ENCODE assay signal across 13 cellular contexts in the genomic region with DNA sequence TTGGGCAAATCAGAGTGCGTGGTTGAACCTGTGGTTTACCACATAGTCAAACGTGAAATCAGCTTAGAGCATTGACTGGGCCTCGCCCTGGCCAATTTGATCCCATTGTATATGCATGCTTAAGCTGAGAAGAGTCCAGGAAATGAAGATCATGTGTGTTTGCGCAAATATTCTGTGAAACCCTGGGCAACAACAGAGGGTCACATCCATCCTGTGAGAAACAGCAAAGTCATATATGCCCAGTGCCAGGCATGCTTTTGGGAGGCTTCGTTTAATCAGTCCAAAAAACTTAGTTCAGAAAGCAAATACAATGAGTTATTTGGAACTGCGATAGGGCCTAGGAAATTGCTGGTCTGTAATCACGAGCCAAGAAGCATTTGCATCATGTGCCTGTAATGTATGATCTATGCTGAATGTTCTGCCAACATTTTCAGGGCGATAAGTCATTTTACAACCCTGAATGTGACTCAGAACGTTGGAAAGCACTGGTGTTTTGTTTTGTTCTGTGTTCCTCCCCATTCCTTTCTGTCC.
DNase-seq lines count a peak whose midpoint lies in the region; ATAC-seq and TF ChIP-seq lines count a peak whose summit lies in the region.
"Had no signal": no experiment of that assay in that cellular context is flagged by ENCODE, and none has a peak within 500 bp of the region (broad histone marks: within the 10 kb centered on the region; RNA-seq: fewer than 3 reads in every experiment).

No MANE protein-coding gene starts in this region.

- H3K4me3 ChIP-seq in right atrium auricular region: no peak overlapping the region
- peak overlapping the region in 1 of 5 donors; percentile 6 for H3K4me3 ChIP-seq in subcutaneous abdominal adipose tissue (ENCODE audit: low read depth in 1 of 5, low read length in 5 of 5)
- H3K4me3 ChIP-seq: upper lobe of left lung had no signal

- H3K27ac ChIP-seq in right atrium auricular region: peak overlapping the region; percentile 47 to 60
- H3K27ac ChIP-seq in subcutaneous abdominal adipose tissue (ENCODE audit: low read depth, low read length): peak overlapping the region; percentile 57
- H3K27ac ChIP-seq: upper lobe of left lung had no signal

- ATAC-seq in HG02588 (IDR thresholded peaks at IDR 0.05; ENCODE audit: unreplicated experiment) (no peak), esophagus mucosa (no peak)

- no peak overlapping the region for H3K4me3 Mint-ChIP-seq in HFFc6
- H3K4me3 Mint-ChIP-seq: H9 had no signal

- no peaks in the 10 kb centered on the region for H3K27me3 ChIP-seq in right atrium auricular region
- no peaks in the 10 kb centered on the region for H3K27me3 ChIP-seq in subcutaneous abdominal adipose tissue (ENCODE audit: control insufficient read depth in 5 of 5, insufficient read depth in 4 of 5, low read length in 5 of 5)
- H3K27me3 ChIP-seq: upper lobe of left lung had no signal

- H3K36me3 Mint-ChIP-seq in HFFc6 (ENCODE audit: low read depth): no peaks in the 10 kb centered on the region

- H3K9me3 ChIP-seq in right atrium auricular region: no peaks in the 10 kb centered on the region
- no peaks in the 10 kb centered on the region for H3K9me3 ChIP-seq in subcutaneous abdominal adipose tissue (ENCODE audit: control insufficient read depth in 5 of 5, low read length in 5 of 5)
- H3K9me3 ChIP-seq: upper lobe of left lung had no signal

- H3K36me3 ChIP-seq in right atrium auricular region: no peaks in the 10 kb centered on the region
- H3K36me3 ChIP-seq in subcutaneous abdominal adipose tissue (ENCODE audit: control insufficient read depth in 5 of 5, insufficient read depth in 5 of 5, low read length in 5 of 5): no peaks in the 10 kb centered on the region
- H3K36me3 ChIP-seq: upper lobe of left lung had no signal

- TF ChIP-seq CTCF in HFFc6 (IDR thresholded peaks at IDR 0.05): no peak
- no peak for TF ChIP-seq CTCF in right atrium auricular region (IDR thresholded peaks at IDR 0.05)

- H3K27me3 Mint-ChIP-seq in HFFc6 (ENCODE audit: insufficient read depth): no peaks in the 10 kb centered on the region; the same call in 1 of the 2 replicates

- DNase-seq in HFFc6: peak; percentile 32
- DNase-seq in astrocyte of the hippocampus (ENCODE audit: low read depth, low spot score): peak; percentile 87
- no peak for DNase-seq in right atrium auricular region (ENCODE audit: low spot score)
- DNase-seq in stimulated activated CD4-positive, alpha-beta T cell treated with anti-CD3 and anti-CD28 coated beads, Interleukin-12 subunit alpha, Interleukin-12 subunit beta, amount 100 ng/mL, for 4 hours: no peak
- DNase-seq in GOT3 (lab: John Stamatoyannopoulos, UW): no peak
- DNase-seq: activated T-cell treated with anti-CD3 and anti-CD28 coated beads for 4 hours, H9, NCI-H1092, T-helper 9 cell, upper lobe of left lung had no signal

- no peaks in the 10 kb centered on the region for H3K4me1 Mint-ChIP-seq in HFFc6 (ENCODE audit: low read depth)
- H3K4me1 Mint-ChIP-seq: H9 had no signal

- no peaks in the 10 kb centered on the region for H3K4me1 ChIP-seq in right atrium auricular region
- peaks cover 0 to 7% (median 4%) of the 10 kb centered on the region in 5 donors for H3K4me1 ChIP-seq in subcutaneous abdominal adipose tissue (ENCODE audit: control insufficient read depth in 5 of 5, insufficient read depth in 5 of 5, low read length in 5 of 5)
- H3K4me1 ChIP-seq: upper lobe of left lung had no signal

- peaks cover 7% of the 10 kb centered on the region for H3K9me3 Mint-ChIP-seq in HFFc6

- H3K27ac Mint-ChIP-seq in HFFc6: no peak overlapping the region
- H3K27ac Mint-ChIP-seq: H9 had no signal

- no peak overlapping the region for H3K9ac ChIP-seq in subcutaneous abdominal adipose tissue (ENCODE audit: low read length in 5 of 5)

Comparison
In these comparisons a context has a peak if more than half of its experiments do, and no peak if none do; other contexts are left out.
1. DNase-seq: peak in HFFc6 (single experiment) and astrocyte of the hippocampus (single experiment); none in right atrium auricular region (single experiment), stimulated activated CD4-positive, alpha-beta T cell treated with anti-CD3 and anti-CD28 coated beads, Interleukin-12 subunit alpha, Interleukin-12 subunit beta, amount 100 ng/mL, for 4 hours (single experiment) and GOT3 (single experiment).